ENCODE assay signal across 12 cellular contexts in the genomic region with DNA sequence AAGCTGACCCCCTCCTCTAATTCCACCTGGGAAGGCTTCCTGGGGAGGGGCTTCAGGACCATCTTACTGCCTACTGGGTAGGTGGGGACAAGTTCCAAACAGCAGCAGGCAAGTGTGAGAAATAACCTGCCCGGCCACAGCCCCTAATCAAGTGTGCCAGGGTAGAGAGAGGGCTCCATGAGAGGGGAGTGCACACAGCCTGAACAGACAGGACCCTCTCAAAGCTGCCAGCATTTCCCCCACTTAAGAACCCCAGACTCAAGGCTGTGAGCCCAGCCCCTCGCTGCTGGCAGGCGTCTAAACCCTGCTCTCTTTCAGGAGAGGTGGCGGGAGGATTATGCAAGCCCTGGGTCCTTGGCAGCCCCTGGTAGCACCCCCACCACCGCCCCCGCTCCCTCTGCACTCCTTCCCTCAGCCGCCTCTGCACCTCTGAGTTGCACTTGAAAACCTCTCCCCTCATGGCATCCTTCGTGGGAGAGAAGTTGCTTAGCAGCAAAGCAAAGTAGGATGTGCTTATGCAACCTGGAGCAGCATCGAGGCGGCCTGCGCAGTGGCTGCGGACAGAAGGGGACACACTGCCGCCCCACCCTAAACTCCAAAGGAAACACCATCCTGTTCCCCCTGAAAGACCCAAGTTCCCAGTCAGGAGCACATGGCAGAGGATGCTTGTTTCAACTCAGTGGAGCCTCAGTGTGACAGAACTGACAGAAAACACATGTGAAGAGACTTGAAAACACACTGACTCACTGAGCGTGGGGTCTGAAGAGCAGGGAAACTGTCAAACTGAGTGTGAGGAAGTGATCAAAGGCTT.
"Had no signal": no experiment of that assay in that cellular context is flagged by ENCODE, and none has a peak within 500 bp of the region (broad histone marks: within the 10 kb centered on the region; RNA-seq: fewer than 3 reads in every experiment).

No MANE protein-coding gene starts in this region.

- H3K4me3 Mint-ChIP-seq: activated B cell treated with CpG ODN at 0.5 μM for 24 hours; naive thymus-derived CD4-positive, alpha-beta T cell; stimulated activated naive CD8-positive, alpha-beta T cell treated with anti-CD3 and anti-CD28 coated beads, Interleukin-15, Interleukin-2, amounts not matched to agents 100 ng/mL and 50 ng/mL, for 24 hours; T-helper 2 cell treated with Interferon-gamma antibody and Interleukin-4, amounts not matched to agents 5 μg/mL and 100 μg/mL, for 36 hours had no signal

- H3K27ac Mint-ChIP-seq: activated B cell treated with CpG ODN at 0.5 μM for 24 hours; stimulated activated naive CD8-positive, alpha-beta T cell treated with anti-CD3 and anti-CD28 coated beads, Interleukin-15, Interleukin-2, amounts not matched to agents 100 ng/mL and 50 ng/mL, for 24 hours; T-helper 2 cell treated with Interferon-gamma antibody and Interleukin-4, amounts not matched to agents 5 μg/mL and 100 μg/mL, for 36 hours had no signal

- H3K4me1 Mint-ChIP-seq: activated B cell treated with CpG ODN at 0.5 μM for 24 hours had no signal

- H3K4me1 ChIP-seq: gastroesophageal sphincter, right atrium auricular region, upper lobe of right lung had no signal

- H3K27me3 Mint-ChIP-seq: activated B cell treated with CpG ODN at 0.5 μM for 24 hours; naive thymus-derived CD4-positive, alpha-beta T cell; stimulated activated naive CD8-positive, alpha-beta T cell treated with anti-CD3 and anti-CD28 coated beads, Interleukin-15, Interleukin-2, amounts not matched to agents 100 ng/mL and 50 ng/mL, for 24 hours had no signal

- H3K9me3 Mint-ChIP-seq: activated B cell treated with CpG ODN at 0.5 μM for 24 hours; naive thymus-derived CD4-positive, alpha-beta T cell; stimulated activated naive CD8-positive, alpha-beta T cell treated with anti-CD3 and anti-CD28 coated beads, Interleukin-15, Interleukin-2, amounts not matched to agents 100 ng/mL and 50 ng/mL, for 24 hours; T-helper 2 cell treated with Interferon-gamma antibody and Interleukin-4, amounts not matched to agents 5 μg/mL and 100 μg/mL, for 36 hours had no signal

- H3K27ac ChIP-seq: gastroesophageal sphincter, right atrium auricular region, thoracic aorta, upper lobe of right lung had no signal

- H3K27me3 ChIP-seq: gastroesophageal sphincter, right atrium auricular region, upper lobe of right lung had no signal

- ATAC-seq: gastroesophageal sphincter; naive thymus-derived CD4-positive, alpha-beta T cell; upper lobe of right lung had no signal

- H3K4me3 ChIP-seq: gastroesophageal sphincter, right atrium auricular region, thoracic aorta, upper lobe of right lung had no signal

- H3K9me3 ChIP-seq: gastroesophageal sphincter, right atrium auricular region, thoracic aorta, upper lobe of right lung had no signal

- DNase-seq: activated B cell treated with CpG ODN at 0.5 μM for 24 hours; activated CD4-positive, alpha-beta T cell treated with anti-CD3 and anti-CD28 coated beads, Interleukin-2, amount 50 U/mL, for 1 hour; activated gamma-delta T cell treated with Interleukin-2 at 50 U/mL for 16 hours; naive thymus-derived CD4-positive, alpha-beta T cell; stimulated activated CD8-positive, alpha-beta memory T cell treated with anti-CD3 and anti-CD28 coated beads, Interleukin-4, amount 100 ng/mL, for 48 hours; SW 1271; upper lobe of right lung had no signal
